8 cellular contexts compared by ENCODE assay signal in the genomic region with DNA sequence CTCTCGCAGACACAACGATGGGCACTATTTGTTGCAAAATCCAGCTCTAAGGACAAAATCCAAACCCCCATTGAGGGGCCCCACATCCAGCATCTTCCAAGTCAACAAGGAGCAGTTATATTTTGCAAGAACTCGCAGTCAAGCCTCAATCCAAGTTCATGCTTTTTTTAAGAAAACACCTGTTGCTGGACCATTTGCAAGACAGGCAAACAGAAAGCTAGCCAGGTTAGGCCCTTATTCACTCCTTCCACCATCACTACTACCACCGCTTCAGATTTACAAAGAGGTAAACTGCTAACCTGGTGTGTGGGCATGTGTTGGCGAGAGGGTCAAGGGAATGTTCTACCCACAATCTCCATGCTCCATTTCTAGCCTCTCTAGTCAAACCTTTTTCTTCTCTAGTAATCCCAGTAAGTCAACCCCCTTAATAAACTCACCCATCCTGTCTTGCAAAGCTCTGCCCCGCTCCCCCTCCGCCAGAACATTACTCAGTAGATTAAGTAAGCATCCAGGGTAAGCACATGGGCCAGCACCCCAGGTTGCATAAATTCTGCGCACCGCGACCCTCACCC. TPM values are rescaled to one million over a fixed set of nuclear protein-coding genes. Genes with fewer than 3 reads are reported as not detected.
DNase-seq lines count a peak whose midpoint lies in the region; ATAC-seq and TF ChIP-seq lines count a peak whose summit lies in the region.

No MANE protein-coding gene starts in this region.

- peak overlapping the region; percentile 96 for H3K4me3 Mint-ChIP-seq in activated CD8-positive, alpha-beta T cell treated with anti-CD3 and anti-CD28 coated beads for 36 hours

- peaks cover 10% of the 10 kb centered on the region for H3K36me3 Mint-ChIP-seq in activated CD8-positive, alpha-beta T cell treated with anti-CD3 and anti-CD28 coated beads for 36 hours (ENCODE audit: low read depth)

- H3K4me3 ChIP-seq in SK-N-SH (ENCODE audit: low read depth in 2 of 2, low read length in 1 of 2) (peak overlapping the region; percentile 85 to 91), iPS DF 6.9 (ENCODE audit: low read length) (peak overlapping the region; percentile 94), stomach smooth muscle (ENCODE audit: low read length in 2 of 2) (peak overlapping the region; percentile 67 to 83)

- peak overlapping the region; percentile 79 for H3K27ac Mint-ChIP-seq in activated CD8-positive, alpha-beta T cell treated with anti-CD3 and anti-CD28 coated beads for 36 hours

- H3K36me3 ChIP-seq in SK-N-SH (replicated peaks in 1 of 2; ENCODE audit: control insufficient read depth in 1 of 2, insufficient read depth in 2 of 2, low read length in 1 of 2): peaks cover 0 to 3% of the 10 kb centered on the region in 2 experiments
- H3K36me3 ChIP-seq in iPS DF 6.9 (ENCODE audit: control insufficient read depth, insufficient read depth, low read length): no peaks in the 10 kb centered on the region
- no peaks in the 10 kb centered on the region for H3K36me3 ChIP-seq in stomach smooth muscle (ENCODE audit: control insufficient read depth in 2 of 2, insufficient read depth in 2 of 2, low read length in 2 of 2)

- H3F3A ChIP-seq in SK-N-SH (replicated peaks; ENCODE audit: insufficient read depth): no peaks in the 10 kb centered on the region

- peak overlapping the region; percentile 93 for H3K4me2 ChIP-seq in SK-N-SH

- H3K9me2 ChIP-seq in SK-N-SH: no peaks in the 10 kb centered on the region

- intact Hi-C loops in activated CD8-positive, alpha-beta T cell treated with anti-CD3 and anti-CD28 coated beads for 36 hours (cut with micrococcal nuclease): no loop called here

- WGBS in SK-N-SH (ENCODE audit: low lambda C conversion rate): 41% methylated on average over 10 of the region's 10 CpGs
- no CpG with 5 or more reads among the region's 10 CpGs for WGBS in iPS DF 6.9 (ENCODE audit: insufficient coverage, insufficient read length)

- CTCF ChIA-PET in SK-N-SH (lab: Yijun Ruan, JAX): interaction anchor here (0.6 to 1.2 kb wide), 2 partner anchors 10 to 137 kb away, joined by 3 read pairs; no protein-coding TSS in a partner anchor
- CTCF ChIA-PET in activated CD8-positive, alpha-beta T cell treated with anti-CD3 and anti-CD28 coated beads for 36 hours (lab: Charles Lee): interaction anchor here (1.4 to 1.9 kb wide), 3 partner anchors 24 to 132 kb away, joined by 3 to 7 read pairs (median 4); no protein-coding TSS in a partner anchor

- H2AFZ ChIP-seq in SK-N-SH (ENCODE audit: low read depth): peak overlapping the region; percentile 68; the same call in 1 of the 2 replicates

- peaks cover 46% of the 10 kb centered on the region for H3K79me2 ChIP-seq in SK-N-SH (ENCODE audit: insufficient read depth)

- H3K4me1 ChIP-seq in SK-N-SH (ENCODE audit: control insufficient read depth in 1 of 2, insufficient read depth in 2 of 2, low read depth in 1 of 2, low read length in 1 of 2): peaks cover 10 to 12% of the 10 kb centered on the region in 2 experiments; a peak in 3 of 4 replicates
- no peaks in the 10 kb centered on the region; the same call in 1 of the 2 replicates for H3K4me1 ChIP-seq in iPS DF 6.9 (ENCODE audit: control insufficient read depth, insufficient read depth, low read length)
- H3K4me1 ChIP-seq in stomach smooth muscle (ENCODE audit: control insufficient read depth, insufficient read depth, low read length): peaks cover 15% of the 10 kb centered on the region

- POLR2A ChIA-PET in SK-N-SH (lab: Yijun Ruan, JAX): interaction anchor here (0.6 kb wide), 1 partner anchor 281 kb away, joined by 3 read pairs; no protein-coding TSS in a partner anchor
- POLR2A ChIA-PET in activated CD8-positive, alpha-beta T cell treated with anti-CD3 and anti-CD28 coated beads for 36 hours (lab: Charles Lee): interaction anchor here (0.9 to 2.0 kb wide), 4 partner anchors 8 to 29 kb away, joined by 3 to 5 read pairs (median 4); no protein-coding TSS in a partner anchor

- H3K9me3 ChIP-seq in SK-N-SH (no peaks in the 10 kb centered on the region), iPS DF 6.9 (ENCODE audit: control insufficient read depth, insufficient read depth, low read length) (no peaks in the 10 kb centered on the region), stomach smooth muscle (ENCODE audit: control insufficient read depth in 2 of 2, low read length in 2 of 2) (no peaks in the 10 kb centered on the region)

- H3K27me3 Mint-ChIP-seq in activated CD8-positive, alpha-beta T cell treated with anti-CD3 and anti-CD28 coated beads for 36 hours: no peaks in the 10 kb centered on the region

- ATAC-seq in SK-N-SH treated with all-trans-retinoic acid at 6 μM for 48 hours (no peak), left lobe of liver (no peak)
- no peak for ATAC-seq in activated CD8-positive, alpha-beta T cell treated with anti-CD3 and anti-CD28 coated beads for 36 hours

- TF ChIP-seq EP300 in SK-N-SH (IDR thresholded peaks at IDR 0.05; ENCODE audit: borderline replicate concordance in 1 of 2, low read depth in 1 of 2, low read length in 1 of 2): no peak

- H3K9me3 Mint-ChIP-seq in activated CD8-positive, alpha-beta T cell treated with anti-CD3 and anti-CD28 coated beads for 36 hours: no peaks in the 10 kb centered on the region

- TF ChIP-seq RAD21 in SK-N-SH (IDR thresholded peaks at IDR 0.05; ENCODE audit: low read length): no peak

- H3K27ac ChIP-seq in SK-N-SH (ENCODE audit: low read depth in 2 of 2, low read length in 1 of 2) (peak overlapping the region; percentile 49 to 51; a peak in 2 of 4 replicates), iPS DF 6.9 (ENCODE audit: low read length) (no peak overlapping the region), stomach smooth muscle (ENCODE audit: low read length) (peak overlapping the region; percentile 31)

- H3K4me1 Mint-ChIP-seq in activated CD8-positive, alpha-beta T cell treated with anti-CD3 and anti-CD28 coated beads for 36 hours (ENCODE audit: low read depth): peaks cover 41% of the 10 kb centered on the region

- TF ChIP-seq CTCF in SK-N-SH (IDR thresholded peaks at IDR 0.05): no peak
- no peak for TF ChIP-seq CTCF in activated CD8-positive, alpha-beta T cell treated with anti-CD3 and anti-CD28 coated beads for 36 hours (IDR thresholded peaks at IDR 0.05)

- DNase-seq in SK-N-SH: no peak
- DNase-seq in activated CD8-positive, alpha-beta T cell treated with anti-CD3 and anti-CD28 coated beads for 36 hours: no peak
- DNase-seq in iPS DF 6.9 (ENCODE audit: low read depth, low spot score): no peak
- no peak for DNase-seq in NCI-H345 (lab: John Stamatoyannopoulos, UW)
- no peak for DNase-seq in NCI-H1436 treated with DMSO at 0.1 percent for 48 hours (lab: John Stamatoyannopoulos, UW)
- DNase-seq in left lobe of liver (ENCODE audit: low spot score): no peak

- H3K9ac ChIP-seq in SK-N-SH (peak overlapping the region; percentile 82), stomach smooth muscle (ENCODE audit: low read length in 2 of 2) (peak overlapping the region; percentile 69 to 82)

- H3K27me3 ChIP-seq in SK-N-SH (ENCODE audit: insufficient read depth): no peaks in the 10 kb centered on the region
- no peaks in the 10 kb centered on the region for H3K27me3 ChIP-seq in iPS DF 6.9 (ENCODE audit: control insufficient read depth, insufficient read depth, low read length)
- H3K27me3 ChIP-seq in stomach smooth muscle (ENCODE audit: control insufficient read depth in 1 of 2, insufficient read depth in 2 of 2, low read length in 2 of 2): no peaks in the 10 kb centered on the region

- H4K20me1 ChIP-seq in SK-N-SH (ENCODE audit: insufficient read depth): no peaks in the 10 kb centered on the region; the same call in 1 of the 2 replicates

TF ChIP-seq in SK-N-SH, 30 proteins besides CTCF, POLR2A, EP300 and RAD21 (continues in another document):
- no peak for TF ChIP-seq NFIC (IDR thresholded peaks at IDR 0.05; ENCODE audit: borderline replicate concordance)
- TF ChIP-seq EZH2phosphoT487 (IDR thresholded peaks at IDR 0.05; ENCODE audit: borderline replicate concordance, low read depth): no peak
- TF ChIP-seq, protein P1, sequence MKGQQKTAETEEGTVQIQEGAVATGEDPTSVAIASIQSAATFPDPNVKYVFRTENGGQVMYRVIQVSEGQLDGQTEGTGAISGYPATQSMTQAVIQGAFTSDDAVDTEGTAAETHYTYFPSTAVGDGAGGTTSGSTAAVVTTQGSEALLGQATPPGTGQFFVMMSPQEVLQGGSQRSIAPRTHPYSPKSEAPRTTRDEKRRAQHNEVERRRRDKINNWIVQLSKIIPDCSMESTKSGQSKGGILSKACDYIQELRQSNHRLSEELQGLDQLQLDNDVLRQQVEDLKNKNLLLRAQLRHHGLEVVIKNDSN (IDR thresholded peaks at IDR 0.05; ENCODE audit: borderline replicate concordance, low read depth): no peak
- no peak for TF ChIP-seq YY1 (IDR thresholded peaks at IDR 0.05; ENCODE audit: low read depth)

TF ChIP-seq in SK-N-SH treated with all-trans-retinoic acid at 6 μM for 48 hours, 23 proteins besides CTCF, POLR2A, EP300 and RAD21 (continues in another document):
- TF ChIP-seq, protein P2, sequence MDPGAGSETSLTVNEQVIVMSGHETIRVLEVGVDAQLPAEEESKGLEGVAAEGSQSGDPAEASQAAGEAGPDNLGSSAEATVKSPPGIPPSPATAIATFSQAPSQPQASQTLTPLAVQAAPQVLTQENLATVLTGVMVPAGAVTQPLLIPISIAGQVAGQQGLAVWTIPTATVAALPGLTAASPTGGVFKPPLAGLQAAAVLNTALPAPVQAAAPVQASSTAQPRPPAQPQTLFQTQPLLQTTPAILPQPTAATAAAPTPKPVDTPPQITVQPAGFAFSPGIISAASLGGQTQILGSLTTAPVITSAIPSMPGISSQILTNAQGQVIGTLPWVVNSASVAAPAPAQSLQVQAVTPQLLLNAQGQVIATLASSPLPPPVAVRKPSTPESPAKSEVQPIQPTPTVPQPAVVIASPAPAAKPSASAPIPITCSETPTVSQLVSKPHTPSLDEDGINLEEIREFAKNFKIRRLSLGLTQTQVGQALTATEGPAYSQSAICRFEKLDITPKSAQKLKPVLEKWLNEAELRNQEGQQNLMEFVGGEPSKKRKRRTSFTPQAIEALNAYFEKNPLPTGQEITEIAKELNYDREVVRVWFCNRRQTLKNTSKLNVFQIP (CRISPR knock-in tag; IDR thresholded peaks at IDR 0.05; ENCODE audit: borderline replicate concordance, low read depth): no peak
- TF ChIP-seq SNAI2 (CRISPR knock-in tag; IDR thresholded peaks at IDR 0.05): no peak

RNA-seq across cellular contexts. Expression of a gene that starts 0.7 kb away (rescaled TPM):
- polyA plus RNA-seq in SK-N-SH (2012; rRNA removed): 60.7 and 68.5 TPM in 2 replicates
- 38.4 and 52.6 TPM in 2 replicates for polyA plus RNA-seq in SK-N-SH (2012; cell fraction: cytosol; rRNA removed)
- 69.8 and 71.6 TPM in 2 replicates for polyA plus RNA-seq in SK-N-SH (2012; cell fraction: nucleus; rRNA removed)
- total RNA-seq in activated CD8-positive, alpha-beta T cell treated with anti-CD3 and anti-CD28 coated beads for 36 hours: 10 to 100 TPM; 42.3 to 43.3 TPM
- 22.4 TPM for total RNA-seq in left lobe of liver

RNA-seq across cellular contexts. Expression of a gene that starts 50.7 kb away (rescaled TPM):
- polyA plus RNA-seq in SK-N-SH (2012; rRNA removed): 83.7 and 85.2 TPM in 2 replicates
- 60.9 and 78.5 TPM in 2 replicates for polyA plus RNA-seq in SK-N-SH (2012; cell fraction: cytosol; rRNA removed)
- 90.5 and 107 TPM in 2 replicates for polyA plus RNA-seq in SK-N-SH (2012; cell fraction: nucleus; rRNA removed)
- 10 to 100 TPM; 71.9 to 79.1 TPM for total RNA-seq in activated CD8-positive, alpha-beta T cell treated with anti-CD3 and anti-CD28 coated beads for 36 hours
- 21.5 TPM for total RNA-seq in left lobe of liver
